In genomic region chr12:57836442-57837375, GRCh38 we compare ENCODE assay signal across 8 cellular contexts. TPM values are rescaled to one million over a fixed set of nuclear protein-coding genes. Genes with fewer than 3 reads are reported as not detected.
DNase-seq lines count a peak whose midpoint lies in the region; ATAC-seq, FAIRE-seq and TF ChIP-seq lines count a peak whose summit lies in the region.

No MANE protein-coding gene starts in this region.

- no peak for FAIRE-seq in pancreas (lab: Jason Lieb, UNC)

- 7 to 8% methylated on average over 13 of the region's 13 CpGs for WGBS in pancreas, 2 donors

- peak overlapping the region; percentile 47 for H3K4me3 Mint-ChIP-seq in activated T-helper 1 cell treated with anti-CD3 and anti-CD28 coated beads, Interleukin-12 subunit alpha, Interleukin-12 subunit beta, Interleukin-2, Interleukin-4 antibody, amounts not matched to agents 30 ng/mL and 10 ng/mL and 1 ng/mL, durations not matched to agents 14 hours and 24 hours and 36 hours

- DNase-seq in A172 (ENCODE audit: low spot score) (peak; percentile 79), GM10266 (ENCODE audit: extremely low spot score) (peak; percentile 65), NCI-H1105 treated with DMSO at 0.1 percent for 48 hours (lab: John Stamatoyannopoulos, UW) (peak; percentile 72), foreskin melanocyte (peak; percentile 72), pancreas (peak in 2 of 6 donors; percentile 48 to 58), ecto neural progenitor cell (ENCODE audit: low spot score) (no peak)
- peak; percentile 33 for DNase-seq in activated T-helper 1 cell treated with anti-CD3 and anti-CD28 coated beads, Interleukin-12 subunit alpha, Interleukin-12 subunit beta, Interleukin-2, Interleukin-4 antibody, amounts not matched to agents 30 ng/mL and 10 ng/mL and 1 ng/mL, durations not matched to agents 14 hours and 24 hours and 36 hours (ENCODE audit: low spot score)

- peak; percentile 50 for ATAC-seq in HG02610 (IDR thresholded peaks at IDR 0.05; ENCODE audit: unreplicated experiment)
- peak in 3 of 4 donors; percentile 31 to 42 (median 40) for ATAC-seq in pancreas

- H3K27ac ChIP-seq in pancreas = peak overlapping the region in 2 of 4 donors; percentile 5 to 63

- H3K9me3 Mint-ChIP-seq in activated T-helper 1 cell treated with anti-CD3 and anti-CD28 coated beads, Interleukin-12 subunit alpha, Interleukin-12 subunit beta, Interleukin-2, Interleukin-4 antibody, amounts not matched to agents 30 ng/mL and 10 ng/mL and 1 ng/mL, durations not matched to agents 14 hours and 24 hours and 36 hours = no peaks in the 10 kb centered on the region

- peaks cover 84% of the 10 kb centered on the region for H3K4me1 Mint-ChIP-seq in activated T-helper 1 cell treated with anti-CD3 and anti-CD28 coated beads, Interleukin-12 subunit alpha, Interleukin-12 subunit beta, Interleukin-2, Interleukin-4 antibody, amounts not matched to agents 30 ng/mL and 10 ng/mL and 1 ng/mL, durations not matched to agents 14 hours and 24 hours and 36 hours (ENCODE audit: low read depth)

- no peaks in the 10 kb centered on the region for H3K9me3 ChIP-seq in pancreas

- H3K36me3 Mint-ChIP-seq in activated T-helper 1 cell treated with anti-CD3 and anti-CD28 coated beads, Interleukin-12 subunit alpha, Interleukin-12 subunit beta, Interleukin-2, Interleukin-4 antibody, amounts not matched to agents 30 ng/mL and 10 ng/mL and 1 ng/mL, durations not matched to agents 14 hours and 24 hours and 36 hours (ENCODE audit: low read depth) = peaks cover 5% of the 10 kb centered on the region

- H3K4me1 ChIP-seq in pancreas = peaks cover 76 to 96% (median 96%) of the 10 kb centered on the region in 3 donors

- H3K27ac Mint-ChIP-seq in activated T-helper 1 cell treated with anti-CD3 and anti-CD28 coated beads, Interleukin-12 subunit alpha, Interleukin-12 subunit beta, Interleukin-2, Interleukin-4 antibody, amounts not matched to agents 30 ng/mL and 10 ng/mL and 1 ng/mL, durations not matched to agents 14 hours and 24 hours and 36 hours = peak overlapping the region; percentile 87

- H3K27me3 Mint-ChIP-seq in activated T-helper 1 cell treated with anti-CD3 and anti-CD28 coated beads, Interleukin-12 subunit alpha, Interleukin-12 subunit beta, Interleukin-2, Interleukin-4 antibody, amounts not matched to agents 30 ng/mL and 10 ng/mL and 1 ng/mL, durations not matched to agents 14 hours and 24 hours and 36 hours (ENCODE audit: insufficient read depth) = no peaks in the 10 kb centered on the region

- H3K4me3 ChIP-seq in pancreas = peak overlapping the region in 1 of 4 donors; percentile 22

- intact Hi-C loops in activated T-helper 1 cell treated with anti-CD3 and anti-CD28 coated beads, Interleukin-12 subunit alpha, Interleukin-12 subunit beta, Interleukin-2, Interleukin-4 antibody, amounts not matched to agents 30 ng/mL and 10 ng/mL and 1 ng/mL, durations not matched to agents 14 hours and 24 hours and 36 hours (cut with micrococcal nuclease) = no loop called here
- intact Hi-C loops in pancreas (cut with DNase I) = no loop called here

- no peak for TF ChIP-seq CTCF in GM10266 (IDR thresholded peaks at IDR 0.05; ENCODE audit: control insufficient read depth, insufficient read depth, low read depth, missing control alignments)
- no peak for TF ChIP-seq CTCF in pancreas (IDR thresholded peaks at IDR 0.05)

- no peaks in the 10 kb centered on the region for H3K36me3 ChIP-seq in pancreas

- H3K27me3 ChIP-seq in pancreas = no peaks in the 10 kb centered on the region

RNA-seq across cellular contexts. Expression of gene CTDSP2, which starts 9.8 kb away (rescaled TPM):
- 26.9 and 27.5 TPM in 2 replicates for total RNA-seq in A172 (2014; rRNA removed; shearing (Covaris generic))
- 96.5 and 99.6 TPM in 2 replicates for total RNA-seq in activated T-helper 1 cell treated with anti-CD3 and anti-CD28 coated beads, Interleukin-12 subunit alpha, Interleukin-12 subunit beta, Interleukin-2, Interleukin-4 antibody, amounts not matched to agents 30 ng/mL and 10 ng/mL and 1 ng/mL, durations not matched to agents 14 hours and 24 hours and 36 hours
- total RNA-seq in pancreas = 100 to 1,000 TPM in 2 of 6 donors, 10 to 100 TPM in 4; 88.8 to 165 (median 94.5) TPM
- polyA plus RNA-seq in pancreas = 10 to 100 TPM; 38.7 to 48.6 TPM

RNA-seq across cellular contexts. Expression of gene AVIL, which starts 18.2 kb away (rescaled TPM):
- total RNA-seq in A172 (2014; rRNA removed; shearing (Covaris generic)) = 0.41 and 0.98 TPM in 2 replicates
- total RNA-seq in activated T-helper 1 cell treated with anti-CD3 and anti-CD28 coated beads, Interleukin-12 subunit alpha, Interleukin-12 subunit beta, Interleukin-2, Interleukin-4 antibody, amounts not matched to agents 30 ng/mL and 10 ng/mL and 1 ng/mL, durations not matched to agents 14 hours and 24 hours and 36 hours = 2.0 and 3.1 TPM in 2 replicates
- total RNA-seq in pancreas = 10 to 100 TPM in 1 of 6 donors, 1 to 10 TPM in 5; 1.6 to 11.7 (median 3.7) TPM
- polyA plus RNA-seq in pancreas = 10 to 100 TPM; 11.7 to 15.9 TPM

RNA-seq across cellular contexts. Expression of gene TSFM, which starts 54.1 kb away (rescaled TPM):
- 51.0 and 54.8 TPM in 2 replicates for total RNA-seq in A172 (2014; rRNA removed; shearing (Covaris generic))
- 63.5 and 68.6 TPM in 2 replicates for total RNA-seq in activated T-helper 1 cell treated with anti-CD3 and anti-CD28 coated beads, Interleukin-12 subunit alpha, Interleukin-12 subunit beta, Interleukin-2, Interleukin-4 antibody, amounts not matched to agents 30 ng/mL and 10 ng/mL and 1 ng/mL, durations not matched to agents 14 hours and 24 hours and 36 hours
- 10 to 100 TPM in 4 of 6 donors, 1 to 10 TPM in 2; 7.2 to 14.2 (median 12.1) TPM for total RNA-seq in pancreas
- 10 to 100 TPM; 13.2 to 16.7 TPM for polyA plus RNA-seq in pancreas
